22 cellular contexts compared by ENCODE assay signal in the genomic region with DNA sequence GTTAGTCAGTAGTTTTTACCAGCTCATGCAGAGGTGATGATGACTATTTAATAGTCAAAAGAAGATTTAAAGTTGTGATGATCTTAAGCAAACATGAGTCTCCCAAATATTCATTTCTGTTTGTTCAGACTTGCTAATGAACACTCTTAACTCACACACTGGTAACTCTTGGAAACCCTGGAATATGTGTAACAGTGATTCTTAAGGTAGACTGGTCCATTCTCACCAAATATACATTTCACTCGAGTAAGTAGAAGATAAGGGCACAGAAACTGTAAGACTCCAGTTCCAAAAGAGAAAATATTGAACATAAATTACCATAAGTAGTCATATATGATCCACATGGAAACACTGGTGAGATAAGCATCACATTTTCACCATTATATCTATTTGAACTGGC. TPM values are rescaled to one million over a fixed set of nuclear protein-coding genes. Genes with fewer than 3 reads are reported as not detected.
A peak's percentile ranks its signal among the peaks of the same experiment; 100 is the strongest.
DNase-seq lines count a peak whose midpoint lies in the region; ATAC-seq and TF ChIP-seq lines count a peak whose summit lies in the region.
"Had no signal": no experiment of that assay in that cellular context is flagged by ENCODE, and none has a peak within 500 bp of the region (broad histone marks: within the 10 kb centered on the region; RNA-seq: fewer than 3 reads in every experiment).

No MANE protein-coding gene starts in this region.

- no peak overlapping the region for H2BK120ac ChIP-seq in neuronal stem cell (ENCODE audit: low read depth, low read length)

- no peaks in the 10 kb centered on the region for H3K79me1 ChIP-seq in neuronal stem cell (ENCODE audit: low read depth, low read length)

- H3K9me2 ChIP-seq in SK-N-SH = no peaks in the 10 kb centered on the region; the same call in 1 of the 2 replicates

- no peak overlapping the region for H4K91ac ChIP-seq in neuronal stem cell (ENCODE audit: low read depth, low read length, poor library complexity)

- H3K27ac Mint-ChIP-seq in stimulated activated memory B cell treated with anti-CD40 and anti-IgM and Interleukin-4, amounts not matched to agents 10 μg/mL and 1 μg/mL and 100 μg/mL, for 72 hours = no peak overlapping the region
- H3K27ac Mint-ChIP-seq in progenitor cell of endocrine pancreas = no peak overlapping the region
- H3K27ac Mint-ChIP-seq: CD8-positive, alpha-beta memory T cell had no signal

- no peak overlapping the region for H4K8ac ChIP-seq in neuronal stem cell (ENCODE audit: low read depth, low read length)

- H3K18ac ChIP-seq in neuronal stem cell (ENCODE audit: low read length) = no peak overlapping the region

- H3K14ac ChIP-seq in neuronal stem cell (ENCODE audit: low read length) = no peak overlapping the region

- no peaks in the 10 kb centered on the region; the same call in 1 of the 2 replicates for H4K20me1 ChIP-seq in SK-N-SH (ENCODE audit: insufficient read depth)

- H3K23ac ChIP-seq in neuronal stem cell (ENCODE audit: low read depth, low read length, poor library complexity) = no peak overlapping the region

- CTCF ChIA-PET in SK-N-SH (lab: Yijun Ruan, JAX) = no interaction called here

- 0% methylated on average over 1 of the region's 1 CpG for WGBS in SK-N-SH (ENCODE audit: low lambda C conversion rate)
- no CpG with 5 or more reads among the region's 1 CpG for WGBS in neuronal stem cell (ENCODE audit: extremely low coverage in 2 of 2, insufficient read length in 2 of 2, insufficient replicate concordance in 1 of 2), 2 donors

- no peaks in the 10 kb centered on the region for H3K4me1 Mint-ChIP-seq in stimulated activated memory B cell treated with anti-CD40 and anti-IgM and Interleukin-4, amounts not matched to agents 10 μg/mL and 1 μg/mL and 100 μg/mL, for 72 hours
- no peaks in the 10 kb centered on the region for H3K4me1 Mint-ChIP-seq in progenitor cell of endocrine pancreas (ENCODE audit: low read depth)
- H3K4me1 Mint-ChIP-seq: CD8-positive, alpha-beta memory T cell had no signal

- DNase-seq in SK-N-SH (no peak), epithelial cell of esophagus (ENCODE audit: low read depth) (peak; percentile 4), neuronal stem cell (ENCODE audit: low spot score) (no peak), progenitor cell of endocrine pancreas (ENCODE audit: low spot score, unreplicated experiment) (no peak), DMS153 (lab: John Stamatoyannopoulos, UW) (no peak)
- DNase-seq in activated CD4-positive, CD25-positive, alpha-beta regulatory T cell treated with anti-CD3 and anti-CD28 coated beads, Interleukin-2, amount 50 U/mL, for 72 hours = no peak
- DNase-seq: Calu3; CD8-positive, alpha-beta memory T cell; Kasumi-1; NCI-H1694 treated with DMSO at 0.1 percent for 48 hours; NCI-H2081 treated with DMSO at 0.1 percent for 48 hours; NCI-H2171 treated with DMSO at 0.1 percent for 48 hours; NCI-H526; SIG-M5 had no signal

- H2BK15ac ChIP-seq in neuronal stem cell (ENCODE audit: low read length) = no peak overlapping the region

- no peak for TF ChIP-seq RAD21 in SK-N-SH (IDR thresholded peaks at IDR 0.05; ENCODE audit: low read length)

- H3K4me3 Mint-ChIP-seq in stimulated activated memory B cell treated with anti-CD40 and anti-IgM and Interleukin-4, amounts not matched to agents 10 μg/mL and 1 μg/mL and 100 μg/mL, for 72 hours = no peak overlapping the region
- H3K4me3 Mint-ChIP-seq in progenitor cell of endocrine pancreas (ENCODE audit: low read depth) = no peak overlapping the region
- H3K4me3 Mint-ChIP-seq: CD8-positive, alpha-beta memory T cell had no signal

- H3K4me1 ChIP-seq in SK-N-SH (ENCODE audit: control insufficient read depth in 1 of 2, insufficient read depth in 2 of 2, low read depth in 1 of 2, low read length in 1 of 2) (peaks cover 0 to 4% of the 10 kb centered on the region in 2 experiments; a peak in 1 of 4 replicates), neuronal stem cell (ENCODE audit: control insufficient read depth in 2 of 2, insufficient read depth in 1 of 2, low read depth in 1 of 2, low read length in 2 of 2) (peaks cover 0 to 5% of the 10 kb centered on the region in 2 donors)

- H3K4me2 ChIP-seq in SK-N-SH = peak overlapping the region; percentile 57; the same call in 1 of the 2 replicates
- H3K4me2 ChIP-seq in neuronal stem cell (ENCODE audit: insufficient read depth, low read length, poor library complexity, severe bottlenecking) = no peak overlapping the region

- H3K9ac ChIP-seq in SK-N-SH (no peak overlapping the region), neuronal stem cell (ENCODE audit: low read depth, low read length, poor library complexity) (no peak overlapping the region)

- no peaks in the 10 kb centered on the region for H3K36me3 Mint-ChIP-seq in stimulated activated memory B cell treated with anti-CD40 and anti-IgM and Interleukin-4, amounts not matched to agents 10 μg/mL and 1 μg/mL and 100 μg/mL, for 72 hours
- no peaks in the 10 kb centered on the region for H3K36me3 Mint-ChIP-seq in progenitor cell of endocrine pancreas (ENCODE audit: insufficient read depth)
- H3K36me3 Mint-ChIP-seq: CD8-positive, alpha-beta memory T cell had no signal

- H3K79me2 ChIP-seq in SK-N-SH (ENCODE audit: insufficient read depth) = no peaks in the 10 kb centered on the region

- H2BK5ac ChIP-seq in neuronal stem cell (ENCODE audit: low read length) = no peak overlapping the region

- H3K27me3 ChIP-seq in SK-N-SH (ENCODE audit: insufficient read depth) = no peaks in the 10 kb centered on the region
- H3K27me3 ChIP-seq in neuronal stem cell (ENCODE audit: control insufficient read depth in 3 of 3, insufficient read depth in 3 of 3, low read depth in 1 of 3, low read length in 3 of 3) = no peaks in the 10 kb centered on the region

- H2AFZ ChIP-seq in SK-N-SH (ENCODE audit: low read depth) (no peak overlapping the region), neuronal stem cell (ENCODE audit: low read length) (peak overlapping the region; percentile 78)
- H2AFZ ChIP-seq: PC-9 had no signal

- no peak overlapping the region for H2BK12ac ChIP-seq in neuronal stem cell (ENCODE audit: low read length)

- no peak overlapping the region for H3K4me3 ChIP-seq in SK-N-SH (ENCODE audit: low read depth in 2 of 2, low read length in 1 of 2)
- no peak overlapping the region for H3K4me3 ChIP-seq in epithelial cell of esophagus (ENCODE audit: low read length)
- no peak overlapping the region for H3K4me3 ChIP-seq in neuronal stem cell (ENCODE audit: low read length in 2 of 2)
- H3K4me3 ChIP-seq: PC-9 had no signal

- H3K36me3 ChIP-seq in SK-N-SH (replicated peaks in 1 of 2; ENCODE audit: control insufficient read depth in 1 of 2, insufficient read depth in 2 of 2, low read length in 1 of 2) (no peaks in the 10 kb centered on the region), neuronal stem cell (replicated peaks in 1 of 2; ENCODE audit: control insufficient read depth in 2 of 2, insufficient read depth in 2 of 2, low read length in 2 of 2) (no peaks in the 10 kb centered on the region)

- POLR2A ChIA-PET in SK-N-SH (lab: Yijun Ruan, JAX) = no interaction called here

- H3K4ac ChIP-seq in neuronal stem cell (ENCODE audit: low read length) = no peak overlapping the region

- no peaks in the 10 kb centered on the region for H3K27me3 Mint-ChIP-seq in stimulated activated memory B cell treated with anti-CD40 and anti-IgM and Interleukin-4, amounts not matched to agents 10 μg/mL and 1 μg/mL and 100 μg/mL, for 72 hours
- no peaks in the 10 kb centered on the region for H3K27me3 Mint-ChIP-seq in progenitor cell of endocrine pancreas

- no peaks in the 10 kb centered on the region for H3K9me3 Mint-ChIP-seq in stimulated activated memory B cell treated with anti-CD40 and anti-IgM and Interleukin-4, amounts not matched to agents 10 μg/mL and 1 μg/mL and 100 μg/mL, for 72 hours
- no peaks in the 10 kb centered on the region for H3K9me3 Mint-ChIP-seq in progenitor cell of endocrine pancreas (ENCODE audit: low read depth)
- H3K9me3 Mint-ChIP-seq: CD8-positive, alpha-beta memory T cell had no signal

- H3F3A ChIP-seq in SK-N-SH (replicated peaks; ENCODE audit: insufficient read depth) = no peaks in the 10 kb centered on the region

- ATAC-seq in SK-N-SH treated with all-trans-retinoic acid at 6 μM for 48 hours = no peak
- ATAC-seq in stimulated activated memory B cell treated with anti-CD40 and anti-IgM and Interleukin-4, amounts not matched to agents 10 μg/mL and 1 μg/mL and 100 μg/mL, for 72 hours = peak; percentile 6

- TF ChIP-seq EP300 in SK-N-SH (IDR thresholded peaks at IDR 0.05; ENCODE audit: borderline replicate concordance in 1 of 2, low read depth in 1 of 2, low read length in 1 of 2) = no peak

- H3K9me3 ChIP-seq in SK-N-SH (no peaks in the 10 kb centered on the region), neuronal stem cell (replicated peaks in 1 of 2; ENCODE audit: control insufficient read depth in 2 of 2, insufficient read depth in 1 of 2, low read depth in 1 of 2, low read length in 2 of 2) (no peaks in the 10 kb centered on the region)

- H3K27ac ChIP-seq in SK-N-SH (ENCODE audit: low read depth in 2 of 2, low read length in 1 of 2) (no peak overlapping the region), neuronal stem cell (replicated peaks; ENCODE audit: low read length) (no peak overlapping the region)
- H3K27ac ChIP-seq: 22Rv1, C4-2B, PC-9, RWPE1 had no signal

- H2AK5ac ChIP-seq in neuronal stem cell (ENCODE audit: low read depth, low read length) = no peak overlapping the region

- TF ChIP-seq CTCF in SK-N-SH (IDR thresholded peaks at IDR 0.05) (no peak), epithelial cell of esophagus (IDR thresholded peaks at IDR 0.05; ENCODE audit: insufficient read depth, low read depth, low read length, missing control alignments) (no peak), progenitor cell of endocrine pancreas (IDR thresholded peaks at IDR 0.05; ENCODE audit: unreplicated experiment) (no peak)

TF ChIP-seq in SK-N-SH treated with all-trans-retinoic acid at 6 μM for 48 hours, 23 proteins besides CTCF, POLR2A, EP300 and RAD21 (continues in another document):
- TF ChIP-seq SNAI2 (CRISPR knock-in tag; IDR thresholded peaks at IDR 0.05) (no peak), OSR1 (CRISPR knock-in tag; IDR thresholded peaks at IDR 0.05) (no peak)

RNA-seq across cellular contexts. Expression of a gene that starts 29.1 kb away (rescaled TPM):
- not detected in 2 replicates for polyA plus RNA-seq in SK-N-SH (2012; rRNA removed)
- polyA plus RNA-seq in SK-N-SH (2012; cell fraction: cytosol; rRNA removed) = not detected in 2 replicates
- not detected in 2 replicates for polyA plus RNA-seq in SK-N-SH (2012; cell fraction: nucleus; rRNA removed)
- 0.03 TPM for polyA plus RNA-seq in neuronal stem cell (2013, experiment 1 of 2)
- 0.03 TPM for polyA plus RNA-seq in neuronal stem cell (2013, experiment 2 of 2)
- 0.36 and 0.43 TPM in 2 replicates for total RNA-seq in progenitor cell of endocrine pancreas
- total RNA-seq: Calu3; CD8-positive, alpha-beta memory T cell; Daoy; MCF 10A; PC-9 had no signal
- polyA plus RNA-seq: CD8-positive, alpha-beta memory T cell had no signal
